ENCODE assay signal across 8 cellular contexts in genomic region chr1:94925561-94926364, GRCh38. TPM values are rescaled to one million over a fixed set of nuclear protein-coding genes. Genes with fewer than 3 reads are reported as not detected.
A peak's percentile ranks its signal among the peaks of the same experiment; 100 is the strongest.
DNase-seq lines count a peak whose midpoint lies in the region; ATAC-seq and TF ChIP-seq lines count a peak whose summit lies in the region.

No MANE protein-coding gene starts in this region.

- 0% methylated on average over 36 of the region's 36 CpGs for WGBS in ectodermal cell, 2 experiments

- H2AFZ ChIP-seq in Karpas-422 (ENCODE audit: low read length): no peak overlapping the region; the same call in 1 of the 2 replicates

- no peak; the same call in 1 of the 2 replicates for TF ChIP-seq CTCF in AG09319 (IDR thresholded peaks at IDR 0.05; ENCODE audit: low read depth, low read length)

- H3K9ac ChIP-seq in Karpas-422 (ENCODE audit: low read length): peak overlapping the region; percentile 10; the same call in 1 of the 2 replicates

- peak; percentile 65 for DNase-seq in AG09319 (ENCODE audit: extremely low read depth, low read depth)
- DNase-seq in Karpas-422: peak; percentile 70
- DNase-seq in T1000 (lab: John Stamatoyannopoulos, UW): peak; percentile 59
- peak; percentile 97 for DNase-seq in left kidney (ENCODE audit: low read depth, low spot score)
- peak; percentile 24 for DNase-seq in stimulated activated CD4-positive, alpha-beta T cell treated with anti-CD3 and anti-CD28 coated beads, Interleukin-12 subunit alpha, Interleukin-12 subunit beta, amount 100 ng/mL, for 4 hours
- no peak for DNase-seq in GM19240 (ENCODE audit: insufficient read length, low spot score)

- H3K9me3 ChIP-seq in Karpas-422 (ENCODE audit: low read length) (no peaks in the 10 kb centered on the region), ectodermal cell (ENCODE audit: control insufficient read depth, low read length) (no peaks in the 10 kb centered on the region)

- H3K36me3 ChIP-seq in Karpas-422 (ENCODE audit: insufficient read depth, low read length) (no peaks in the 10 kb centered on the region), ectodermal cell (ENCODE audit: control insufficient read depth, insufficient read depth, low read length) (no peaks in the 10 kb centered on the region)

- H3K27ac ChIP-seq in Karpas-422 (ENCODE audit: low read length): no peak overlapping the region
- H3K27ac ChIP-seq in ectodermal cell (ENCODE audit: insufficient read depth, low read depth, low read length, poor library complexity, severe bottlenecking): peak overlapping the region; percentile 100

- peak; percentile 20 for ATAC-seq in GM19035 (IDR thresholded peaks at IDR 0.05; ENCODE audit: unreplicated experiment)

- H3K79me2 ChIP-seq in Karpas-422 (ENCODE audit: low read length): no peaks in the 10 kb centered on the region

- H3K4me3 ChIP-seq in Karpas-422 (ENCODE audit: low read length): peak overlapping the region; percentile 34
- peak overlapping the region; percentile 92 for H3K4me3 ChIP-seq in ectodermal cell (ENCODE audit: insufficient read depth, low read depth, low read length)

- H3K4me1 ChIP-seq in Karpas-422 (ENCODE audit: low read length) (peaks cover 15% of the 10 kb centered on the region), ectodermal cell (ENCODE audit: control insufficient read depth, insufficient read depth, low read length) (peaks cover 23% of the 10 kb centered on the region)

- H3K27me3 ChIP-seq in Karpas-422 (ENCODE audit: low read length) (no peaks in the 10 kb centered on the region), ectodermal cell (ENCODE audit: control insufficient read depth, insufficient read depth, low read length, poor library complexity, severe bottlenecking) (no peaks in the 10 kb centered on the region)

- H3K4me2 ChIP-seq in Karpas-422 (ENCODE audit: low read depth, low read length, poor library complexity, severe bottlenecking): peak overlapping the region; percentile 67

- no peaks in the 10 kb centered on the region for H3K9me2 ChIP-seq in Karpas-422 (replicated peaks; ENCODE audit: insufficient read depth, low read length)

- no peaks in the 10 kb centered on the region for H4K20me1 ChIP-seq in Karpas-422 (ENCODE audit: insufficient read depth, low read depth, low read length)

RNA-seq across cellular contexts. Expression of gene CNN3, which starts 1.1 kb away (rescaled TPM):
- 4.8 TPM in 1 of 2 replicates, not detected in the other for total RNA-seq in Karpas-422 (2014; rRNA removed; shearing (Covaris generic); ENCODE audit: low replicate concordance)
- polyA plus RNA-seq in ectodermal cell (2013, experiment 1 of 4): 436 TPM
- polyA plus RNA-seq in ectodermal cell (2013, experiment 2 of 4): 422 TPM
- polyA plus RNA-seq in ectodermal cell (2013, experiment 3 of 4): 391 TPM
- 415 TPM for polyA plus RNA-seq in ectodermal cell (2013, experiment 4 of 4)
